In genomic region chr16:30570621-30571443, GRCh38 we compare ENCODE assay signal across 8 cellular contexts. TPM values are rescaled to one million over a fixed set of nuclear protein-coding genes. Genes with fewer than 3 reads are reported as not detected.
DNase-seq lines count a peak whose midpoint lies in the region; ATAC-seq and TF ChIP-seq lines count a peak whose summit lies in the region.

No MANE protein-coding gene starts in this region.

- intact Hi-C loops in Right ventricle myocardium superior (cut with DNase I), result loop anchor here (5.0 kb wide), 1 partner anchor 44 kb away; the partner anchor contains the start of gene ZNF768

- H3K4me1 Mint-ChIP-seq in activated T-helper 17 cell treated with anti-CD3 and anti-CD28 coated beads, Interleukin-2, amount 50 U/mL, for 72 hours, result peaks cover 37% of the 10 kb centered on the region

- peak overlapping the region; percentile 100 for H2AFZ ChIP-seq in parathyroid adenoma

- H3K9ac ChIP-seq in parathyroid adenoma, result peak overlapping the region; percentile 99

- H3K4me3 ChIP-seq in AG09309 (ENCODE audit: control insufficient read depth, low read depth, low read length) (peak overlapping the region; percentile 67), HAP-1 (peak overlapping the region; percentile 61), parathyroid adenoma (ENCODE audit: low read depth, low read length) (peak overlapping the region; percentile 81)

- H3K27ac ChIP-seq in parathyroid adenoma, result peak overlapping the region; percentile 99

- no peaks in the 10 kb centered on the region for H3K9me3 Mint-ChIP-seq in activated T-helper 17 cell treated with anti-CD3 and anti-CD28 coated beads, Interleukin-2, amount 50 U/mL, for 72 hours

- DNase-seq in AG09309 (ENCODE audit: low read depth), result no peak
- peak in 1 of 2 experiments; percentile 42 for DNase-seq in HAP-1 (ENCODE audit: low spot score in 2 of 2)
- peak; percentile 54 for DNase-seq in Right ventricle myocardium superior
- no peak for DNase-seq in middle frontal gyrus (ENCODE audit: extremely low spot score, low spot score)
- no peak for DNase-seq in T-helper 9 cell

- peak overlapping the region; percentile 97 for H3K4me3 Mint-ChIP-seq in activated T-helper 17 cell treated with anti-CD3 and anti-CD28 coated beads, Interleukin-2, amount 50 U/mL, for 72 hours

- TF ChIP-seq CTCF in AG09309 (IDR thresholded peaks at IDR 0.05; ENCODE audit: control insufficient read depth, insufficient read depth, low read depth, low read length, missing control alignments) (no peak), parathyroid adenoma (IDR thresholded peaks at IDR 0.05) (no peak)

- no peaks in the 10 kb centered on the region for H3K27me3 Mint-ChIP-seq in activated T-helper 17 cell treated with anti-CD3 and anti-CD28 coated beads, Interleukin-2, amount 50 U/mL, for 72 hours

- H3K9me3 ChIP-seq in HAP-1 (no peaks in the 10 kb centered on the region), parathyroid adenoma (ENCODE audit: control insufficient read depth, low read length) (no peaks in the 10 kb centered on the region)

- H3K27ac Mint-ChIP-seq in activated T-helper 17 cell treated with anti-CD3 and anti-CD28 coated beads, Interleukin-2, amount 50 U/mL, for 72 hours, result peak overlapping the region; percentile 94

- in situ Hi-C loops in HAP-1 (cut with MboI; ENCODE audit: low sequenced_read_pairs), result loop anchor here (10.0 kb wide), 1 partner anchor 136 kb away; the partner anchor contains the start of gene DCTPP1

- H3K36me3 ChIP-seq in HAP-1 (replicated peaks), result no peaks in the 10 kb centered on the region
- no peaks in the 10 kb centered on the region for H3K36me3 ChIP-seq in parathyroid adenoma (ENCODE audit: control insufficient read depth, insufficient read depth, low read length)

- H3K4me2 ChIP-seq in parathyroid adenoma (ENCODE audit: low read length), result peak overlapping the region; percentile 99

- H3K27me3 ChIP-seq in HAP-1 (ENCODE audit: low read depth) (no peaks in the 10 kb centered on the region), parathyroid adenoma (ENCODE audit: control insufficient read depth, insufficient read depth, low read length) (no peaks in the 10 kb centered on the region)

- no peaks in the 10 kb centered on the region for H3K79me2 ChIP-seq in parathyroid adenoma

- H3K4me1 ChIP-seq in HAP-1, result peaks cover 14% of the 10 kb centered on the region
- peaks cover 12% of the 10 kb centered on the region for H3K4me1 ChIP-seq in parathyroid adenoma

- H3K36me3 Mint-ChIP-seq in activated T-helper 17 cell treated with anti-CD3 and anti-CD28 coated beads, Interleukin-2, amount 50 U/mL, for 72 hours (ENCODE audit: low read depth), result no peaks in the 10 kb centered on the region

- no peak for ATAC-seq in activated T-helper 17 cell treated with anti-CD3 and anti-CD28 coated beads, Interleukin-2, amount 50 U/mL, for 72 hours (replicated peaks)
- ATAC-seq in Right ventricle myocardium superior (ENCODE audit: poor library complexity) (peak; percentile 30), GM21619 (IDR thresholded peaks at IDR 0.05; ENCODE audit: unreplicated experiment) (no peak)

RNA-seq across cellular contexts. Expression of gene ZNF688, which starts 0.7 kb away (rescaled TPM):
- 1 to 10 TPM; 7.3 to 9.7 TPM for total RNA-seq in activated T-helper 17 cell treated with anti-CD3 and anti-CD28 coated beads, Interleukin-2, amount 50 U/mL, for 72 hours
- total RNA-seq in Right ventricle myocardium superior, result 12.2 TPM

RNA-seq across cellular contexts. Expression of gene ZNF764, which starts 12.7 kb away (rescaled TPM):
- 10 to 100 TPM; 13.8 to 14.1 TPM for total RNA-seq in activated T-helper 17 cell treated with anti-CD3 and anti-CD28 coated beads, Interleukin-2, amount 50 U/mL, for 72 hours
- 8.0 TPM for total RNA-seq in Right ventricle myocardium superior

RNA-seq across cellular contexts. Expression of gene ZNF785, which starts 14.7 kb away (rescaled TPM):
- total RNA-seq in activated T-helper 17 cell treated with anti-CD3 and anti-CD28 coated beads, Interleukin-2, amount 50 U/mL, for 72 hours, result 10 to 100 TPM; 10.5 to 15.5 TPM
- total RNA-seq in Right ventricle myocardium superior, result 7.1 TPM

RNA-seq across cellular contexts. Expression of gene ZNF747, which starts 36.2 kb away (rescaled TPM):
- total RNA-seq in activated T-helper 17 cell treated with anti-CD3 and anti-CD28 coated beads, Interleukin-2, amount 50 U/mL, for 72 hours, result 10 to 100 TPM in 1 of 2 donors, 1 to 10 TPM in 1; 6.9 to 12.9 TPM
- 8.0 TPM for total RNA-seq in Right ventricle myocardium superior

RNA-seq across cellular contexts. Expression of gene ZNF689, which starts 39.4 kb away (rescaled TPM):
- total RNA-seq in activated T-helper 17 cell treated with anti-CD3 and anti-CD28 coated beads, Interleukin-2, amount 50 U/mL, for 72 hours, result 10 to 100 TPM in 1 of 2 donors, 1 to 10 TPM in 1; 5.9 to 12.1 TPM
- 4.4 TPM for total RNA-seq in Right ventricle myocardium superior
